Comparison of ENCODE assay signal across 14 cellular contexts in genomic region chr7:2141011-2141410, GRCh38.
"Had no signal": no experiment of that assay in that cellular context is flagged by ENCODE, and none has a peak within 500 bp of the region (broad histone marks: within the 10 kb centered on the region; RNA-seq: fewer than 3 reads in every experiment).

No MANE protein-coding gene starts in this region.

- H3K9me3 ChIP-seq: right atrium auricular region, testis, tibial nerve had no signal

- H3K79me2 ChIP-seq: hepatocyte had no signal

- H3K27ac ChIP-seq: hepatocyte, right atrium auricular region, testis had no signal

- H3K27ac Mint-ChIP-seq: dendritic cell treated with granulocyte-macrophage colony-stimulating factor and Interleukin-4, amounts not matched to agents 40 ng/mL and 50 ng/mL, for 4 days had no signal

- H3K27me3 Mint-ChIP-seq: dendritic cell treated with granulocyte-macrophage colony-stimulating factor and Interleukin-4, amounts not matched to agents 40 ng/mL and 50 ng/mL, for 4 days; naive thymus-derived CD4-positive, alpha-beta T cell had no signal

- H3K4me2 ChIP-seq: hepatocyte had no signal

- ATAC-seq: left cardiac atrium; naive thymus-derived CD4-positive, alpha-beta T cell; stimulated activated naive CD8-positive, alpha-beta T cell treated with anti-CD3 and anti-CD28 coated beads, Interleukin-15, Interleukin-2, amounts not matched to agents 100 U/mL and 50 U/mL, for 24 hours had no signal

- DNase-seq: effector CD4-positive, alpha-beta T cell; foreskin melanocyte; kidney; left cardiac atrium; naive thymus-derived CD4-positive, alpha-beta T cell; nephron progenitor cell; small intestine; stimulated activated CD4-positive, alpha-beta T cell treated with anti-CD3 and anti-CD28 coated beads, Interleukin-2, amount 100 ng/mL, for 48 hours; stimulated activated naive CD8-positive, alpha-beta T cell treated with anti-CD3 and anti-CD28 coated beads, Interleukin-15, Interleukin-2, amounts not matched to agents 100 U/mL and 50 U/mL, for 24 hours; testis had no signal

- H3K27me3 ChIP-seq: hepatocyte, right atrium auricular region, testis, tibial nerve had no signal

- H3K9me3 Mint-ChIP-seq: dendritic cell treated with granulocyte-macrophage colony-stimulating factor and Interleukin-4, amounts not matched to agents 40 ng/mL and 50 ng/mL, for 4 days; naive thymus-derived CD4-positive, alpha-beta T cell; nephron progenitor cell had no signal

- H3K4me1 ChIP-seq: right atrium auricular region had no signal

- H2AFZ ChIP-seq: hepatocyte had no signal

- H3K4me3 Mint-ChIP-seq: dendritic cell treated with granulocyte-macrophage colony-stimulating factor and Interleukin-4, amounts not matched to agents 40 ng/mL and 50 ng/mL, for 4 days; naive thymus-derived CD4-positive, alpha-beta T cell; nephron progenitor cell had no signal

- H3K4me3 ChIP-seq: hepatocyte, right atrium auricular region, testis, tibial nerve had no signal
